ENCODE assay signal across 39 cellular contexts in the genomic region with DNA sequence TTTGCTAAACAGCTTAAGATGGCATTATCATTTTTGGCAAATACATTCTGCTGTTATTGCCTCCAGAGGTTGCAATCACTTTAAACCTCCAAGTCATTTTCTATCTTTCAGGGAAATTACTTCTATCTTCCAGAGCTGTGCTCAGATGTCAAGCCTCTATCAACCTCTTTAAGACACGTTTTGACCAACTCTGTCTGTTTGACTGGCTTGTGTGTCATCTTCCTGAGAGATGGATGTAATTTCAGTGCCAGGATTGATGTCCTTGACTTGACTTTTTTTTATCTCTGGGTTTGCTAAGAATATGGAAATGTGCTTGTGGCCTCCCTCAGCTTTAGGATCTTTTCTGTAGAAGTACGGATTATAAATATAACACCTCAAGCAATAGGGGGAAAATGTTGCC.
"Had no signal": no experiment of that assay in that cellular context is flagged by ENCODE, and none has a peak within 500 bp of the region (broad histone marks: within the 10 kb centered on the region; RNA-seq: fewer than 3 reads in every experiment).

No MANE protein-coding gene starts in this region.

- H3K4me1 Mint-ChIP-seq: central memory CD8-positive, alpha-beta T cell had no signal

- FAIRE-seq: bronchial epithelial cell had no signal

- H3K36me3 Mint-ChIP-seq: activated naive CD4-positive, alpha-beta T cell treated with anti-CD3 and anti-CD28 coated beads, Interleukin-2, amount 10 ng/mL, durations not matched to agents 7 days and 5 days; activated naive CD4-positive, alpha-beta T cell treated with anti-CD3 and anti-CD28 coated beads, Interleukin-2, amount 50 U/mL, for 24 hours; activated naive CD4-positive, alpha-beta T cell treated with anti-CD3 and anti-CD28 coated beads, Interleukin-2, amount 50 U/mL, for 72 hours; activated naive CD8-positive, alpha-beta T cell; activated naive CD8-positive, alpha-beta T cell treated with anti-CD3 and anti-CD28 coated beads for 36 hours; activated naive CD8-positive, alpha-beta T cell treated with anti-CD3 and anti-CD28 coated beads, Interleukin-2, amount 10 ng/mL, durations not matched to agents 7 days and 5 days; brain had no signal

- H3K27ac ChIP-seq: adrenal gland, ascending aorta, body of pancreas, brain microvascular endothelial cell, breast epithelium, cardiac muscle cell had no signal

- H3K27me3 Mint-ChIP-seq: activated naive CD4-positive, alpha-beta T cell treated with anti-CD3 and anti-CD28 coated beads, Interleukin-2, amount 10 ng/mL, durations not matched to agents 7 days and 5 days; activated naive CD4-positive, alpha-beta T cell treated with anti-CD3 and anti-CD28 coated beads, Interleukin-2, amount 50 U/mL, for 24 hours; activated naive CD8-positive, alpha-beta T cell; activated naive CD8-positive, alpha-beta T cell treated with anti-CD3 and anti-CD28 coated beads for 36 hours; activated naive CD8-positive, alpha-beta T cell treated with anti-CD3 and anti-CD28 coated beads, Interleukin-2, amount 10 ng/mL, durations not matched to agents 7 days and 5 days; activated naive CD8-positive, alpha-beta T cell treated with anti-CD3 and anti-CD28 coated beads, Interleukin-2, amount 50 U/mL, for 24 hours; activated T-helper 17 cell treated with anti-CD3 and anti-CD28 coated beads, Interleukin-2, amount 50 U/mL, for 72 hours; brain; central memory CD8-positive, alpha-beta T cell had no signal

- H3K4me1 ChIP-seq: adrenal gland, ascending aorta, body of pancreas, breast epithelium had no signal

- DNase-seq: activated effector memory CD4-positive, alpha-beta T cell treated with anti-CD3 and anti-CD28 coated beads, Interleukin-2, amount 50 U/mL, for 16 hours; activated gamma-delta T cell; activated gamma-delta T cell treated with Interleukin-2 at 50 U/mL for 16 hours; activated naive CD4-positive, alpha-beta T cell; activated naive CD4-positive, alpha-beta T cell treated with anti-CD3 and anti-CD28 coated beads for 36 hours; activated naive CD4-positive, alpha-beta T cell treated with anti-CD3 and anti-CD28 coated beads, Interleukin-2, amount 10 ng/mL, durations not matched to agents 7 days and 5 days; activated naive CD4-positive, alpha-beta T cell treated with anti-CD3 and anti-CD28 coated beads, Interleukin-2, amount 50 U/mL, for 16 hours; activated naive CD4-positive, alpha-beta T cell treated with Interleukin-2 at 50 U/mL for 16 hours; activated naive CD8-positive, alpha-beta T cell treated with anti-CD3 and anti-CD28 coated beads for 36 hours; activated naive CD8-positive, alpha-beta T cell treated with anti-CD3 and anti-CD28 coated beads, Interleukin-2, amount 10 ng/mL, durations not matched to agents 7 days and 5 days; activated naive CD8-positive, alpha-beta T cell treated with anti-CD3 and anti-CD28 coated beads, Interleukin-2, amount 50 U/mL, for 24 hours; activated T-cell treated with anti-CD3 and anti-CD28 coated beads for 4 hours; activated T-cell treated with anti-CD3 and anti-CD28 coated beads, Interleukin-2, amount 50 U/mL, for 1 hour; activated T-cell treated with anti-CD3 and anti-CD28 coated beads, Interleukin-2, amount 50 U/mL, for 24 hours; activated T-cell treated with anti-CD3 and anti-CD28 coated beads, Interleukin-2, amount 50 U/mL, for 4 hours; activated T-cell treated with anti-CD3 and anti-CD28 coated beads, Interleukin-2, amount 50 U/mL, for 48 hours; activated T-cell treated with anti-CD3 and anti-CD28 coated beads, Interleukin-2, amount 50 U/mL, for 72 hours; adrenal gland; amniotic stem cell; amygdala; anterior cingulate cortex; aorta; body of pancreas; brain microvascular endothelial cell; caudate nucleus; central memory CD4-positive, alpha-beta T cell; cerebellar nuclear complex had no signal

- H3K27me3 ChIP-seq: adrenal gland, ascending aorta, body of pancreas, brain microvascular endothelial cell, breast epithelium, cardiac muscle cell had no signal

- H3K4me3 Mint-ChIP-seq: activated naive CD4-positive, alpha-beta T cell treated with anti-CD3 and anti-CD28 coated beads for 36 hours; activated naive CD4-positive, alpha-beta T cell treated with anti-CD3 and anti-CD28 coated beads, Interleukin-2, amount 10 ng/mL, durations not matched to agents 7 days and 5 days; activated naive CD4-positive, alpha-beta T cell treated with anti-CD3 and anti-CD28 coated beads, Interleukin-2, amount 50 U/mL, for 24 hours; activated naive CD8-positive, alpha-beta T cell; activated naive CD8-positive, alpha-beta T cell treated with anti-CD3 and anti-CD28 coated beads for 36 hours; activated naive CD8-positive, alpha-beta T cell treated with anti-CD3 and anti-CD28 coated beads, Interleukin-2, amount 10 ng/mL, durations not matched to agents 7 days and 5 days; activated naive CD8-positive, alpha-beta T cell treated with anti-CD3 and anti-CD28 coated beads, Interleukin-2, amount 50 U/mL, for 24 hours; activated T-cell treated with anti-CD3 and anti-CD28 coated beads, Interleukin-2, amount 50 U/mL, for 24 hours; activated T-cell treated with anti-CD3 and anti-CD28 coated beads, Interleukin-2, amount 50 U/mL, for 4 hours; activated T-cell treated with anti-CD3 and anti-CD28 coated beads, Interleukin-2, amount 50 U/mL, for 72 hours; activated T-helper 1 cell treated with anti-CD3 and anti-CD28 coated beads, Interleukin-12 subunit alpha, Interleukin-12 subunit beta, Interleukin-2, Interleukin-4 antibody, amounts not matched to agents 30 ng/mL and 10 ng/mL and 1 ng/mL, durations not matched to agents 14 hours and 24 hours and 36 hours; activated T-helper 17 cell treated with anti-CD3 and anti-CD28 coated beads, Interleukin-2, amount 50 U/mL, for 72 hours; brain; central memory CD8-positive, alpha-beta T cell had no signal

- H3K9me3 ChIP-seq: adrenal gland, ascending aorta, body of pancreas, breast epithelium had no signal

- H3K4me3 ChIP-seq: adrenal gland, ascending aorta, body of pancreas, breast epithelium, cardiac muscle cell had no signal

- H3K36me3 ChIP-seq: adrenal gland, ascending aorta, brain microvascular endothelial cell, breast epithelium, cardiac muscle cell had no signal

- H3K27ac Mint-ChIP-seq: activated naive CD4-positive, alpha-beta T cell treated with anti-CD3 and anti-CD28 coated beads for 36 hours; activated naive CD4-positive, alpha-beta T cell treated with anti-CD3 and anti-CD28 coated beads, Interleukin-2, amount 10 ng/mL, durations not matched to agents 7 days and 5 days; activated naive CD4-positive, alpha-beta T cell treated with anti-CD3 and anti-CD28 coated beads, Interleukin-2, amount 50 U/mL, for 24 hours; activated naive CD4-positive, alpha-beta T cell treated with anti-CD3 and anti-CD28 coated beads, Interleukin-2, amount 50 U/mL, for 72 hours; activated naive CD8-positive, alpha-beta T cell; activated naive CD8-positive, alpha-beta T cell treated with anti-CD3 and anti-CD28 coated beads for 36 hours; activated naive CD8-positive, alpha-beta T cell treated with anti-CD3 and anti-CD28 coated beads, Interleukin-2, amount 10 ng/mL, durations not matched to agents 7 days and 5 days; activated naive CD8-positive, alpha-beta T cell treated with anti-CD3 and anti-CD28 coated beads, Interleukin-2, amount 50 U/mL, for 24 hours; activated T-cell treated with anti-CD3 and anti-CD28 coated beads, Interleukin-2, amount 50 U/mL, for 24 hours; activated T-cell treated with anti-CD3 and anti-CD28 coated beads, Interleukin-2, amount 50 U/mL, for 72 hours; activated T-helper 1 cell treated with anti-CD3 and anti-CD28 coated beads, Interleukin-12 subunit alpha, Interleukin-12 subunit beta, Interleukin-2, Interleukin-4 antibody, amounts not matched to agents 30 ng/mL and 10 ng/mL and 1 ng/mL, durations not matched to agents 14 hours and 24 hours and 36 hours; activated T-helper 17 cell treated with anti-CD3 and anti-CD28 coated beads, Interleukin-2, amount 50 U/mL, for 72 hours; activated T-helper 2 cell treated with anti-CD3 and anti-CD28 coated beads, Interferon-gamma antibody, Interleukin-2, Interleukin-4, amounts not matched to agents 10 μg/mL and 5 μg/mL and 100 μg/mL, durations not matched to agents 14 hours and 24 hours and 36 hours; brain had no signal

- H3K9me3 Mint-ChIP-seq: activated naive CD4-positive, alpha-beta T cell treated with anti-CD3 and anti-CD28 coated beads for 36 hours; activated naive CD4-positive, alpha-beta T cell treated with anti-CD3 and anti-CD28 coated beads, Interleukin-2, amount 10 ng/mL, durations not matched to agents 7 days and 5 days; activated naive CD4-positive, alpha-beta T cell treated with anti-CD3 and anti-CD28 coated beads, Interleukin-2, amount 50 U/mL, for 24 hours; activated naive CD4-positive, alpha-beta T cell treated with anti-CD3 and anti-CD28 coated beads, Interleukin-2, amount 50 U/mL, for 72 hours; activated naive CD8-positive, alpha-beta T cell treated with anti-CD3 and anti-CD28 coated beads for 36 hours; activated naive CD8-positive, alpha-beta T cell treated with anti-CD3 and anti-CD28 coated beads, Interleukin-2, amount 10 ng/mL, durations not matched to agents 7 days and 5 days; activated naive CD8-positive, alpha-beta T cell treated with anti-CD3 and anti-CD28 coated beads, Interleukin-2, amount 50 U/mL, for 24 hours; activated T-cell treated with anti-CD3 and anti-CD28 coated beads, Interleukin-2, amount 50 U/mL, for 24 hours; activated T-cell treated with anti-CD3 and anti-CD28 coated beads, Interleukin-2, amount 50 U/mL, for 4 hours; activated T-cell treated with anti-CD3 and anti-CD28 coated beads, Interleukin-2, amount 50 U/mL, for 72 hours; activated T-helper 1 cell treated with anti-CD3 and anti-CD28 coated beads, Interleukin-12 subunit alpha, Interleukin-12 subunit beta, Interleukin-2, Interleukin-4 antibody, amounts not matched to agents 30 ng/mL and 10 ng/mL and 1 ng/mL, durations not matched to agents 14 hours and 24 hours and 36 hours; activated T-helper 17 cell treated with anti-CD3 and anti-CD28 coated beads, Interleukin-2, amount 50 U/mL, for 72 hours; activated T-helper 2 cell treated with anti-CD3 and anti-CD28 coated beads, Interferon-gamma antibody, Interleukin-2, Interleukin-4, amounts not matched to agents 10 μg/mL and 5 μg/mL and 100 μg/mL, durations not matched to agents 14 hours and 24 hours and 36 hours; brain; central memory CD8-positive, alpha-beta T cell had no signal
